In genomic region chr6:37324131-37325033, GRCh38 we compare ENCODE assay signal across 9 cellular contexts. TPM values are rescaled to one million over a fixed set of nuclear protein-coding genes. Genes with fewer than 3 reads are reported as not detected.
A peak's percentile ranks its signal among the peaks of the same experiment; 100 is the strongest.
DNase-seq lines count a peak whose midpoint lies in the region; ATAC-seq and TF ChIP-seq lines count a peak whose summit lies in the region.
"Had no signal": no experiment of that assay in that cellular context is flagged by ENCODE, and none has a peak within 500 bp of the region (broad histone marks: within the 10 kb centered on the region; RNA-seq: fewer than 3 reads in every experiment).

No MANE protein-coding gene starts in this region.

- no peak overlapping the region for H3K4me3 Mint-ChIP-seq in activated T-cell treated with anti-CD3 and anti-CD28 coated beads, Interleukin-2, amount 50 U/mL, for 4 hours

- intact Hi-C loops in HCT116 (cut with micrococcal nuclease), result loop anchor here (2.0 to 10.0 kb wide), 2 partner anchors 56 to 370 kb away; partner anchors contain the start of gene MDGA1

- peaks cover 9% of the 10 kb centered on the region for H3K4me1 Mint-ChIP-seq in activated T-cell treated with anti-CD3 and anti-CD28 coated beads, Interleukin-2, amount 50 U/mL, for 4 hours (ENCODE audit: low read depth)

- H3K9me2 ChIP-seq in HCT116 (ENCODE audit: insufficient read depth), result no peaks in the 10 kb centered on the region

- H3K9ac ChIP-seq in HCT116 (ENCODE audit: low read length), result no peak overlapping the region

- H2AFZ ChIP-seq in HCT116 (ENCODE audit: low read depth, low read length, poor library complexity, severe bottlenecking), result no peak overlapping the region

- TF ChIP-seq RAD21 in HCT116 (IDR thresholded peaks at IDR 0.05; ENCODE audit: low read depth), result no peak

- H3K4me3 ChIP-seq in HCT116 (replicated peaks in 1 of 2; ENCODE audit: low read depth in 1 of 2, low read length in 2 of 2), result no peak overlapping the region

- no peaks in the 10 kb centered on the region for H3K27me3 Mint-ChIP-seq in activated T-cell treated with anti-CD3 and anti-CD28 coated beads, Interleukin-2, amount 50 U/mL, for 4 hours (ENCODE audit: low read depth)

- TF ChIP-seq POLR2A in HCT116 (IDR thresholded peaks at IDR 0.05; ENCODE audit: borderline replicate concordance, extremely low read depth, insufficient read depth, insufficient read length), result no peak

- H3K4me2 ChIP-seq in HCT116 (ENCODE audit: low read length), result peak overlapping the region; percentile 23

- RAD21 ChIA-PET in HCT116 (lab: Charles Lee; ENCODE audit: low non-redundant PET in 1 of 2, low total read pairs in 2 of 2, uncharacterized antibody in 2 of 2, unreplicated experiment in 2 of 2), result no interaction called here

- peak; percentile 51 for DNase-seq in 8988T
- DNase-seq in HCT116 (ENCODE audit: low read depth, low spot score), result peak; percentile 28
- DNase-seq in activated T-cell treated with anti-CD3 and anti-CD28 coated beads, Interleukin-2, amount 50 U/mL, for 4 hours, result no peak
- peak; percentile 50 for DNase-seq in hepatic stellate cell (ENCODE audit: low spot score)
- no peak for DNase-seq in DMS53 treated with DMSO at 0.1 percent for 48 hours (lab: John Stamatoyannopoulos, UW; ENCODE audit: unreplicated experiment)
- DNase-seq in putamen (ENCODE audit: low spot score), result no peak
- DNase-seq in iPS-NIHi7 (ENCODE audit: extremely low spot score), result no peak
- no peak for DNase-seq in NCI-H510A (lab: John Stamatoyannopoulos, UW)
- DNase-seq: aorta had no signal

- H3K9me3 ChIP-seq in HCT116 (ENCODE audit: control insufficient read depth in 1 of 2, insufficient read depth in 1 of 2, low read depth in 1 of 2, low read length in 2 of 2), result no peaks in the 10 kb centered on the region

- no peaks in the 10 kb centered on the region for H3K9me3 Mint-ChIP-seq in activated T-cell treated with anti-CD3 and anti-CD28 coated beads, Interleukin-2, amount 50 U/mL, for 4 hours

- no peaks in the 10 kb centered on the region for H3K27me3 ChIP-seq in HCT116 (ENCODE audit: insufficient read depth, low read length)

- H3K4me1 ChIP-seq in HCT116 (ENCODE audit: control insufficient read depth in 1 of 2, insufficient read depth in 2 of 2, low read length in 2 of 2), result peaks cover 0 to 22% of the 10 kb centered on the region in 2 experiments; a peak in 2 of 4 replicates

- peaks cover 24% of the 10 kb centered on the region for H3K36me3 Mint-ChIP-seq in activated T-cell treated with anti-CD3 and anti-CD28 coated beads, Interleukin-2, amount 50 U/mL, for 4 hours (ENCODE audit: insufficient read depth)

- H3K27ac ChIP-seq in HCT116 (ENCODE audit: low read depth, low read length), result no peak overlapping the region

- CTCF ChIA-PET in HCT116 (lab: Charles Lee), result interaction anchor here (0.6 to 2.0 kb wide), 6 partner anchors 10 to 368 kb away, joined by 3 to 12 read pairs (median 6); no protein-coding TSS in a partner anchor

- no peaks in the 10 kb centered on the region for H4K20me1 ChIP-seq in HCT116 (ENCODE audit: insufficient read depth)

- peak; percentile 35; the same call in 1 of the 2 replicates for ATAC-seq in HCT116
- peak; percentile 92 to 95 for ATAC-seq in activated T-cell treated with anti-CD3 and anti-CD28 coated beads, Interleukin-2, amount 50 U/mL, for 4 hours

- H3K36me3 ChIP-seq in HCT116 (ENCODE audit: control insufficient read depth in 1 of 2, insufficient read depth in 2 of 2, low read length in 2 of 2), result peaks cover 0 to 8% of the 10 kb centered on the region in 2 experiments; a peak in 1 of 4 replicates

- no TSS peak for BruUV-seq in HCT116 (replicated peaks; lab: Mats Ljungman, UMichigan)

- POLR2A ChIA-PET in HCT116 (lab: Charles Lee), result no interaction called here

- H3K79me2 ChIP-seq in HCT116 (ENCODE audit: insufficient read depth, low read length), result no peaks in the 10 kb centered on the region

- TF ChIP-seq CTCF in HCT116 (IDR thresholded peaks at IDR 0.05 in 2 of 3, conservative IDR thresholded peaks at IDR 0.05 in 1 of 3; ENCODE audit: borderline replicate concordance in 1 of 3, insufficient read depth in 1 of 3, low read depth in 2 of 3, low read length in 2 of 3), result no peak

TF ChIP-seq in HCT116, 20 proteins besides CTCF, POLR2A, EP300 and RAD21:
- 0 out of 2 replicates have a peak, but pooled peaks have one; percentile 8 for TF ChIP-seq ATF3 (IDR thresholded peaks at IDR 0.05)
- TF ChIP-seq FOSL1 (IDR thresholded peaks at IDR 0.05; ENCODE audit: low read depth), result peak; percentile 84
- TF ChIP-seq ZFX (IDR thresholded peaks at IDR 0.05), result no peak
- TF ChIP-seq CEBPB (IDR thresholded peaks at IDR 0.05; ENCODE audit: low read depth), result peak; percentile 51
- TF ChIP-seq CBX3 (IDR thresholded peaks at IDR 0.05; ENCODE audit: low read depth), result 0 out of 2 replicates have a peak, but pooled peaks have one; percentile 11
- no peak for TF ChIP-seq EZH2phosphoT487 (IDR thresholded peaks at IDR 0.05; ENCODE audit: borderline replicate concordance)
- peak; percentile 65 for TF ChIP-seq SP1 (IDR thresholded peaks at IDR 0.05; ENCODE audit: low read depth)
- no peak for TF ChIP-seq REST (IDR thresholded peaks at IDR 0.05; ENCODE audit: low read depth)
- TF ChIP-seq MAX (IDR thresholded peaks at IDR 0.05), result no peak
- TF ChIP-seq EZH2 (IDR thresholded peaks at IDR 0.05), result no peak
- TF ChIP-seq JUND (IDR thresholded peaks at IDR 0.05), result peak; percentile 63
- peak; percentile 66; the same call in 1 of the 2 replicates for TF ChIP-seq SRF (IDR thresholded peaks at IDR 0.05; ENCODE audit: low read depth)
- no peak for TF ChIP-seq POLR2AphosphoS5 (IDR thresholded peaks at IDR 0.05; ENCODE audit: low read depth, low read length)

RNA-seq across cellular contexts. Expression of gene RNF8, which starts 29.4 kb away (rescaled TPM):
- 28.0 TPM for total RNA-seq in HCT116 (2021; ENCODE audit: unreplicated experiment)
- 16.2 and 19.5 TPM in 2 replicates for polyA plus RNA-seq in HCT116 (2012)
- 10 to 100 TPM; 21.8 to 25.8 (median 23.8) TPM for total RNA-seq in activated T-cell treated with anti-CD3 and anti-CD28 coated beads, Interleukin-2, amount 50 U/mL, for 4 hours

Comparison
In these comparisons a context has a peak if more than half of its experiments do, and no peak if none do; other contexts are left out.
1. DNase-seq: peak in 8988T (single experiment), HCT116 (single experiment) and hepatic stellate cell (single experiment); none in activated T-cell treated with anti-CD3 and anti-CD28 coated beads, Interleukin-2, amount 50 U/mL, for 4 hours (single experiment), DMS53 treated with DMSO at 0.1 percent for 48 hours (single experiment), putamen (single experiment), iPS-NIHi7 (single experiment) and NCI-H510A (single experiment).